16 cellular contexts compared by ENCODE assay signal in the genomic region with DNA sequence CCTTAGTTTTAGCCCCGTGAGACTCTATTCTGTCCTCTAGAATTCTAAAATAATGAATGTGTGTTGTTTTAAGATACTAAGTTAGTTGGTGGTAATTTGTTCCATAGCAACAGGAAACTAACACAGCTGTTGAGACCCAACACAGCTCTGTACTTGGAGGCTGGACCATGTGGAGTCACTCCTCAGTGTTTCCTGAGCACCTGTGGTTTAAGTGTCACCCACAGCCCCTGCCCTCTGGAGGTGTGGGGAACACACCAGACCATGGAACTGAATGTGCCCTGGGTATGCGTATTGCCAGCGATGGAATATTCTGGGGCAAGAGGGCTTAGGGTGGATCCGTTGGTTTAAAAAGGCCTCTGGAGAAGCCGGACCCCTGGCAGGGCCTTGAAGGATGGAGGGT. TPM values are rescaled to one million over a fixed set of nuclear protein-coding genes. Genes with fewer than 3 reads are reported as not detected.
DNase-seq lines count a peak whose midpoint lies in the region; ATAC-seq and TF ChIP-seq lines count a peak whose summit lies in the region.
"Had no signal": no experiment of that assay in that cellular context is flagged by ENCODE, and none has a peak within 500 bp of the region (broad histone marks: within the 10 kb centered on the region; RNA-seq: fewer than 3 reads in every experiment).

No MANE protein-coding gene starts in this region.

- no peaks in the 10 kb centered on the region for H3K9me3 Mint-ChIP-seq in CD4-positive, alpha-beta T cell
- H3K9me3 Mint-ChIP-seq in IgD-negative memory B cell = no peaks in the 10 kb centered on the region
- peaks cover 3% of the 10 kb centered on the region for H3K9me3 Mint-ChIP-seq in activated CD8-positive, alpha-beta T cell treated with anti-CD3 and anti-CD28 coated beads for 36 hours
- no peaks in the 10 kb centered on the region for H3K9me3 Mint-ChIP-seq in effector memory CD8-positive, alpha-beta T cell
- H3K9me3 Mint-ChIP-seq: neural crest cell had no signal

- H3K9me3 ChIP-seq in CD4-positive, alpha-beta T cell (ENCODE audit: control insufficient read depth, low read length) = no peaks in the 10 kb centered on the region
- H3K9me3 ChIP-seq: gastroesophageal sphincter had no signal

- no peaks in the 10 kb centered on the region for H3K27me3 ChIP-seq in CD4-positive, alpha-beta T cell (ENCODE audit: control insufficient read depth, insufficient read depth, low read length)

- peak; percentile 71 for ATAC-seq in CD4-positive, alpha-beta T cell (ENCODE audit: poor library complexity)
- peak; percentile 85 for ATAC-seq in activated CD8-positive, alpha-beta T cell treated with anti-CD3 and anti-CD28 coated beads for 36 hours
- ATAC-seq in effector memory CD8-positive, alpha-beta T cell (replicated peaks) = peak; percentile 93
- ATAC-seq in HG02973 (IDR thresholded peaks at IDR 0.05; ENCODE audit: unreplicated experiment) = no peak
- no peak for ATAC-seq in GM21737 (IDR thresholded peaks at IDR 0.05; ENCODE audit: unreplicated experiment)
- ATAC-seq: gastroesophageal sphincter had no signal

- CTCF ChIA-PET in CD4-positive, alpha-beta T cell (lab: Charles Lee) = interaction anchor here (1.2 to 1.6 kb wide), 2 partner anchors 9 to 84 kb away, joined by 4 to 7 read pairs; no protein-coding TSS in a partner anchor
- CTCF ChIA-PET in activated CD8-positive, alpha-beta T cell treated with anti-CD3 and anti-CD28 coated beads for 36 hours (lab: Charles Lee) = interaction anchor here (0.8 to 1.0 kb wide), 2 partner anchors 17 to 84 kb away, joined by 4 to 5 read pairs; no protein-coding TSS in a partner anchor

- no peaks in the 10 kb centered on the region for H3K27me3 Mint-ChIP-seq in CD4-positive, alpha-beta T cell
- H3K27me3 Mint-ChIP-seq in IgD-negative memory B cell = peaks cover 12% of the 10 kb centered on the region
- H3K27me3 Mint-ChIP-seq in activated CD8-positive, alpha-beta T cell treated with anti-CD3 and anti-CD28 coated beads for 36 hours = no peaks in the 10 kb centered on the region
- H3K27me3 Mint-ChIP-seq in effector memory CD8-positive, alpha-beta T cell = no peaks in the 10 kb centered on the region

- H3K27ac Mint-ChIP-seq in CD4-positive, alpha-beta T cell = peak overlapping the region; percentile 45
- H3K27ac Mint-ChIP-seq in IgD-negative memory B cell = peak overlapping the region in 2 of 3 donors; percentile 12 to 90
- H3K27ac Mint-ChIP-seq in activated CD8-positive, alpha-beta T cell treated with anti-CD3 and anti-CD28 coated beads for 36 hours = peak overlapping the region; percentile 81
- H3K27ac Mint-ChIP-seq in effector memory CD8-positive, alpha-beta T cell = peak overlapping the region; percentile 73 to 85
- H3K27ac Mint-ChIP-seq: B cell had no signal

- TF ChIP-seq CTCF in CD4-positive, alpha-beta T cell (IDR thresholded peaks at IDR 0.05) = no peak
- TF ChIP-seq CTCF in activated CD8-positive, alpha-beta T cell treated with anti-CD3 and anti-CD28 coated beads for 36 hours (IDR thresholded peaks at IDR 0.05) = no peak

- POLR2A ChIA-PET in CD4-positive, alpha-beta T cell (lab: Charles Lee) = interaction anchor here (1.2 to 11.0 kb wide), 4 partner anchors 11 to 154 kb away, joined by 3 to 178 read pairs (median 7); a partner anchor contains a TSS
- POLR2A ChIA-PET in activated CD8-positive, alpha-beta T cell treated with anti-CD3 and anti-CD28 coated beads for 36 hours (lab: Charles Lee) = interaction anchor here (1.0 to 10.7 kb wide), 5 partner anchors 9 to 32 kb away, joined by 4 to 103 read pairs (median 6); a partner anchor contains a TSS

- intact Hi-C loops in CD4-positive, alpha-beta T cell (cut with DNase I, micrococcal nuclease) = loop anchor here in 1 of 2 experiments (5.0 kb wide), 1 partner anchor 34 kb away; no protein-coding TSS in a partner anchor
- intact Hi-C loops in activated CD8-positive, alpha-beta T cell treated with anti-CD3 and anti-CD28 coated beads for 36 hours (cut with micrococcal nuclease) = loop anchor here (5.0 kb wide), 1 partner anchor 34 kb away; no protein-coding TSS in a partner anchor

- peak overlapping the region; percentile 55 for H3K4me3 Mint-ChIP-seq in CD4-positive, alpha-beta T cell
- peak overlapping the region in 2 of 4 donors; percentile 22 to 46 for H3K4me3 Mint-ChIP-seq in IgD-negative memory B cell
- H3K4me3 Mint-ChIP-seq in activated CD8-positive, alpha-beta T cell treated with anti-CD3 and anti-CD28 coated beads for 36 hours = no peak overlapping the region
- peak overlapping the region; percentile 11 to 53 for H3K4me3 Mint-ChIP-seq in effector memory CD8-positive, alpha-beta T cell
- H3K4me3 Mint-ChIP-seq: B cell, neural crest cell had no signal

- no peaks in the 10 kb centered on the region for H3K36me3 Mint-ChIP-seq in CD4-positive, alpha-beta T cell (ENCODE audit: low read depth)
- H3K36me3 Mint-ChIP-seq in IgD-negative memory B cell = no peaks in the 10 kb centered on the region
- no peaks in the 10 kb centered on the region for H3K36me3 Mint-ChIP-seq in activated CD8-positive, alpha-beta T cell treated with anti-CD3 and anti-CD28 coated beads for 36 hours (ENCODE audit: low read depth)
- peaks cover 52% of the 10 kb centered on the region for H3K36me3 Mint-ChIP-seq in effector memory CD8-positive, alpha-beta T cell (ENCODE audit: insufficient read depth)

- peak in 2 of 10 experiments; percentile 21 to 34 for DNase-seq in CD4-positive, alpha-beta T cell
- DNase-seq in activated CD8-positive, alpha-beta T cell treated with anti-CD3 and anti-CD28 coated beads for 36 hours = peak; percentile 83
- peak in 2 of 3 experiments; percentile 58 to 61 for DNase-seq in effector memory CD8-positive, alpha-beta T cell
- DNase-seq in SK-N-DZ (ENCODE audit: low spot score) = no peak
- DNase-seq: activated CD8-positive, alpha-beta memory T cell treated with anti-CD3 and anti-CD28 coated beads for 24 hours; amygdala; DMS79; NCI-H1092; retina; SHP77 had no signal

- H3K4me1 Mint-ChIP-seq in CD4-positive, alpha-beta T cell (ENCODE audit: low read depth) = peaks cover 74% of the 10 kb centered on the region
- H3K4me1 Mint-ChIP-seq in IgD-negative memory B cell = peaks cover 14 to 33% (median 19%) of the 10 kb centered on the region in 3 donors
- peaks cover 56% of the 10 kb centered on the region for H3K4me1 Mint-ChIP-seq in activated CD8-positive, alpha-beta T cell treated with anti-CD3 and anti-CD28 coated beads for 36 hours (ENCODE audit: low read depth)
- peaks cover 49 to 50% of the 10 kb centered on the region in 2 donors for H3K4me1 Mint-ChIP-seq in effector memory CD8-positive, alpha-beta T cell (ENCODE audit: low read depth in 2 of 2)

- H3K27ac ChIP-seq in CD4-positive, alpha-beta T cell (ENCODE audit: low read depth, low read length) = no peak overlapping the region
- H3K27ac ChIP-seq: gastroesophageal sphincter had no signal

RNA-seq across cellular contexts. Expression of a gene that starts 16.6 kb away (rescaled TPM):
- total RNA-seq in CD4-positive, alpha-beta T cell = 1 to 10 TPM; 2.8 to 2.9 TPM
- 1.6 TPM for polyA plus RNA-seq in IgD-negative memory B cell
- 10 to 100 TPM; 11.9 to 14.0 TPM for total RNA-seq in activated CD8-positive, alpha-beta T cell treated with anti-CD3 and anti-CD28 coated beads for 36 hours
- polyA plus RNA-seq in SK-N-DZ (2014; cell fraction: cytosol; rRNA removed) = 0.07 TPM in 1 of 2 replicates, not detected in the other
- not detected in 2 replicates for polyA plus RNA-seq in SK-N-DZ (2014; cell fraction: nucleus; rRNA removed)

Comparison
In these comparisons a context has a peak if more than half of its experiments do, and no peak if none do; other contexts are left out.
1. ATAC-seq: peak in CD4-positive, alpha-beta T cell (single experiment), activated CD8-positive, alpha-beta T cell treated with anti-CD3 and anti-CD28 coated beads for 36 hours (single experiment) and effector memory CD8-positive, alpha-beta T cell (single experiment); none in HG02973 (single experiment) and GM21737 (single experiment).
2. Peak in every context shown above with its lines, with median percentiles within 50 percentile points of each other: H3K27ac Mint-ChIP-seq.